Comparison of ENCODE assay signal across 1 cellular context in the genomic region with DNA sequence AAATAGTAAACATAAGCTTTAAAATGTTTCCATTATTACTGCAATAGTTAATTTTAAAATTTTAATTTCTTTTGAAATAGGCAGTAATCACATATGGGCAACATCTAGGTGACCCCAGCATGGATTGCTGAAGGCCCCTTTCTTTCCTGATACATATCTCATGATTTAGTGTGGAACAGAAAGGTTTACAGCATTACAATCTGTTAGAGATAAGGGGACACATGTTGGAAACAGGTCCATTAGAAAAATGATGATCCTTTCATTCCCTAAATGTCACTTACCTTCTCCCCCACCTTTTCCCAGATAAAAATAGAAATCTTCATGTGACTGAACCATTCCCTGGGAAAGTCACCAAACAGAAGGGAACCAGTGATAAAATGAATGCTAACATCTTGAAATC.
TF ChIP-seq lines count a peak whose summit lies in the region.

No MANE protein-coding gene starts in this region.

TF ChIP-seq in SK-N-SH, 30 proteins besides CTCF, POLR2A, EP300 and RAD21 (continued from another document):
- TF ChIP-seq FOSL2 (IDR thresholded peaks at IDR 0.05; ENCODE audit: borderline replicate concordance, low read depth), result no peak
- no peak for TF ChIP-seq SMC3 (IDR thresholded peaks at IDR 0.05; ENCODE audit: low read depth, low read length)
- no peak for TF ChIP-seq POLR2AphosphoS5 (IDR thresholded peaks at IDR 0.05; ENCODE audit: low read depth, low read length)
- peak; percentile 47 for TF ChIP-seq CHD2 (IDR thresholded peaks at IDR 0.05; ENCODE audit: low read length, partially characterized antibody)
- no peak for TF ChIP-seq ELF1 (IDR thresholded peaks at IDR 0.05)
- TF ChIP-seq NRF1 (IDR thresholded peaks at IDR 0.05; ENCODE audit: low read depth, low read length), result no peak
- peak; percentile 90 for TF ChIP-seq GATA2 (CRISPR knock-in tag; IDR thresholded peaks at IDR 0.05)
- no peak for TF ChIP-seq JUND (IDR thresholded peaks at IDR 0.05)
- no peak for TF ChIP-seq MEF2A (IDR thresholded peaks at IDR 0.05; ENCODE audit: borderline replicate concordance, low read depth)
- TF ChIP-seq, protein P1, sequence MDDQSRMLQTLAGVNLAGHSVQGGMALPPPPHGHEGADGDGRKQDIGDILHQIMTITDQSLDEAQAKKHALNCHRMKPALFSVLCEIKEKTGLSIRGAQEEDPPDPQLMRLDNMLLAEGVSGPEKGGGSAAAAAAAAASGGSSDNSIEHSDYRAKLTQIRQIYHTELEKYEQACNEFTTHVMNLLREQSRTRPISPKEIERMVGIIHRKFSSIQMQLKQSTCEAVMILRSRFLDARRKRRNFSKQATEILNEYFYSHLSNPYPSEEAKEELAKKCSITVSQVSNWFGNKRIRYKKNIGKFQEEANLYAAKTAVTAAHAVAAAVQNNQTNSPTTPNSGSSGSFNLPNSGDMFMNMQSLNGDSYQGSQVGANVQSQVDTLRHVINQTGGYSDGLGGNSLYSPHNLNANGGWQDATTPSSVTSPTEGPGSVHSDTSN (IDR thresholded peaks at IDR 0.05), result no peak
- no peak for TF ChIP-seq SIN3A (IDR thresholded peaks at IDR 0.05; ENCODE audit: borderline replicate concordance, low read depth, low read length)
- TF ChIP-seq RXRA (IDR thresholded peaks at IDR 0.05; ENCODE audit: borderline replicate concordance, low read depth), result no peak
- TF ChIP-seq, protein P2, sequence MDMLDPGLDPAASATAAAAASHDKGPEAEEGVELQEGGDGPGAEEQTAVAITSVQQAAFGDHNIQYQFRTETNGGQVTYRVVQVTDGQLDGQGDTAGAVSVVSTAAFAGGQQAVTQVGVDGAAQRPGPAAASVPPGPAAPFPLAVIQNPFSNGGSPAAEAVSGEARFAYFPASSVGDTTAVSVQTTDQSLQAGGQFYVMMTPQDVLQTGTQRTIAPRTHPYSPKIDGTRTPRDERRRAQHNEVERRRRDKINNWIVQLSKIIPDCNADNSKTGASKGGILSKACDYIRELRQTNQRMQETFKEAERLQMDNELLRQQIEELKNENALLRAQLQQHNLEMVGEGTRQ (IDR thresholded peaks at IDR 0.05; ENCODE audit: borderline replicate concordance, low read depth, low read length), result no peak
TF ChIP-seq in SK-N-SH: peak in this region for 3.
